26 cellular contexts compared by ENCODE assay signal in the genomic region with DNA sequence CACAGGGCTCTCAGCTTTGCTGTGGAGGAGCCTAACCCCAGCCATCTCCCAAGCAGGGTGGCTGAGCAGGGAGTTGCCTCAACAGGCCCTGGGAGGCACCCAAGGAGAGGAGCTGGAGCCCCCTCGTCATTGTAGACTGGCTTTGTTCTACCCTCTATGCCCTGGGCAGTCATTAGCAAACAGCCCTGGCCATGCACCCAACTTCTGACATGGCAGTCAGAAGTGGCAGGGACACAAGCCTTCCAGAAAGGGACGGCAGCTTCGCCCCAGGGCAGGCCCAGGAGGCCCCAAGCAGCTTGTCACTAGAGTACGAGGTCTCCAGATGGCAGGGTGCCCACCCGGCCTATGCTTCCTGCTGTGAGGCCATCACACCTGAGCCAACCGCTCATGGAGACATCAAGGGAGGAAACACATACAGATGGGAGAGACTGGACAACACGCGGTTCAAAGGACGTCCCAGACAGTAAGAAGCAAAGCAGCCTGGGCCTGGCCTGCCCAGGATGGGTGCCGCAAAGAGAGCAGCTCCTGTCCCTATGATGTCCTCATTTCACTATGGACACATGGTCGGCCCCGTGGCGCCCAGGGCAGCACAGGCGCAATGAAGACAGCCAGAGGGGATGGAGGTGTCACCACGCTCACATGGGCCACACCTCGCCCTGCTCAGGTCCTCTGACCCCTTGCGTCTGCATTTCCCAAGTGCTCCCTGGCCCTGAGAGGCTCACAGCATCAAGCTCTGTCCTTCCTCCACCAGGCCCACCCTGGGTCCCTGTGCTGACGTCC.
"Had no signal": no experiment of that assay in that cellular context is flagged by ENCODE, and none has a peak within 500 bp of the region (broad histone marks: within the 10 kb centered on the region; RNA-seq: fewer than 3 reads in every experiment).

No MANE protein-coding gene starts in this region.

- H3K9me3 Mint-ChIP-seq: activated CD8-positive, alpha-beta T cell treated with anti-CD3 and anti-CD28 coated beads for 36 hours; activated T-helper 1 cell treated with anti-CD3 and anti-CD28 coated beads, Interleukin-12 subunit alpha, Interleukin-12 subunit beta, Interleukin-2, Interleukin-4 antibody, amounts not matched to agents 30 ng/mL and 10 ng/mL and 1 ng/mL, durations not matched to agents 14 hours and 24 hours and 36 hours; T-helper 2 cell treated with Interferon-gamma antibody and Interleukin-4, amounts not matched to agents 5 μg/mL and 100 μg/mL, for 36 hours had no signal

- H3K27me3 ChIP-seq: neutrophil, pancreas, right lobe of liver, stomach, testis had no signal

- H3K4me3 ChIP-seq: pancreas, right lobe of liver, stomach, testis had no signal

- H3K36me3 Mint-ChIP-seq: activated CD8-positive, alpha-beta memory T cell treated with anti-CD3 and anti-CD28 coated beads, Interleukin-2, amount 10 ng/mL, durations not matched to agents 7 days and 5 days; natural killer cell; stimulated activated memory B cell treated with anti-CD40 and anti-IgM and Interleukin-4, amounts not matched to agents 10 μg/mL and 1 μg/mL and 100 μg/mL, for 72 hours had no signal

- H3K27ac Mint-ChIP-seq: activated CD4-positive, alpha-beta T cell treated with anti-CD3 and anti-CD28 coated beads, Interleukin-2, amount 10 ng/mL, durations not matched to agents 7 days and 5 days; activated CD8-positive, alpha-beta memory T cell treated with anti-CD3 and anti-CD28 coated beads, Interleukin-2, amount 10 ng/mL, durations not matched to agents 7 days and 5 days; activated CD8-positive, alpha-beta T cell treated with anti-CD3 and anti-CD28 coated beads for 36 hours; activated naive CD8-positive, alpha-beta T cell treated with anti-CD3 and anti-CD28 coated beads, Interleukin-2, amount 50 U/mL, for 24 hours; activated T-helper 1 cell treated with anti-CD3 and anti-CD28 coated beads, Interleukin-12 subunit alpha, Interleukin-12 subunit beta, Interleukin-2, Interleukin-4 antibody, amounts not matched to agents 30 ng/mL and 10 ng/mL and 1 ng/mL, durations not matched to agents 14 hours and 24 hours and 36 hours; stimulated activated memory B cell treated with anti-CD40 and anti-IgM and Interleukin-4, amounts not matched to agents 10 μg/mL and 1 μg/mL and 100 μg/mL, for 72 hours; T-helper 2 cell treated with Interferon-gamma antibody and Interleukin-4, amounts not matched to agents 5 μg/mL and 100 μg/mL, for 36 hours had no signal

- H3K36me3 ChIP-seq: neutrophil, pancreas, right lobe of liver, stomach had no signal

- H3K27me3 Mint-ChIP-seq: activated CD8-positive, alpha-beta memory T cell treated with anti-CD3 and anti-CD28 coated beads, Interleukin-2, amount 10 ng/mL, durations not matched to agents 7 days and 5 days; activated CD8-positive, alpha-beta T cell treated with anti-CD3 and anti-CD28 coated beads for 36 hours; activated naive CD8-positive, alpha-beta T cell treated with anti-CD3 and anti-CD28 coated beads, Interleukin-2, amount 50 U/mL, for 24 hours; stimulated activated memory B cell treated with anti-CD40 and anti-IgM and Interleukin-4, amounts not matched to agents 10 μg/mL and 1 μg/mL and 100 μg/mL, for 72 hours had no signal

- H3K9me3 ChIP-seq: neutrophil, pancreas, right lobe of liver, stomach, testis had no signal

- H3K27ac ChIP-seq: epithelial cell of prostate, neutrophil, pancreas, right lobe of liver, testis, VCaP had no signal

- H3K4me1 Mint-ChIP-seq: activated CD4-positive, alpha-beta T cell treated with anti-CD3 and anti-CD28 coated beads, Interleukin-2, amount 10 ng/mL, durations not matched to agents 7 days and 5 days; activated CD8-positive, alpha-beta memory T cell treated with anti-CD3 and anti-CD28 coated beads, Interleukin-2, amount 10 ng/mL, durations not matched to agents 7 days and 5 days; activated naive CD8-positive, alpha-beta T cell treated with anti-CD3 and anti-CD28 coated beads, Interleukin-2, amount 50 U/mL, for 24 hours; stimulated activated memory B cell treated with anti-CD40 and anti-IgM and Interleukin-4, amounts not matched to agents 10 μg/mL and 1 μg/mL and 100 μg/mL, for 72 hours had no signal

- DNase-seq: activated CD4-positive, alpha-beta T cell treated with anti-CD3 and anti-CD28 coated beads, Interleukin-2, amount 10 ng/mL, durations not matched to agents 7 days and 5 days; activated CD4-positive, CD25-positive, alpha-beta regulatory T cell treated with anti-CD3 and anti-CD28 coated beads, Interleukin-2, amount 50 U/mL, for 72 hours; activated CD8-positive, alpha-beta memory T cell treated with anti-CD3 and anti-CD28 coated beads, Interleukin-2, amount 10 ng/mL, durations not matched to agents 7 days and 5 days; activated CD8-positive, alpha-beta T cell treated with anti-CD3 and anti-CD28 coated beads for 36 hours; activated gamma-delta T cell; activated naive CD4-positive, alpha-beta T cell treated with anti-CD3 and anti-CD28 coated beads, Interleukin-2, amount 50 U/mL, for 16 hours; activated naive CD8-positive, alpha-beta T cell treated with anti-CD3 and anti-CD28 coated beads, Interleukin-2, amount 50 U/mL, for 24 hours; activated T-cell treated with anti-CD3 and anti-CD28 coated beads for 4 hours; cerebellar nuclear complex; cortex of kidney; kidney; mammary epithelial cell; natural killer cell; pancreas; right lobe of liver; small intestine; stimulated activated CD4-positive, alpha-beta T cell treated with anti-CD3 and anti-CD28 coated beads, Interleukin-2, amount 100 ng/mL, for 24 hours; stomach; testis; trophoblast cell had no signal

- H3K4me1 ChIP-seq: pancreas, right lobe of liver, stomach had no signal

- H3K4me3 Mint-ChIP-seq: activated CD4-positive, alpha-beta T cell treated with anti-CD3 and anti-CD28 coated beads, Interleukin-2, amount 10 ng/mL, durations not matched to agents 7 days and 5 days; activated CD8-positive, alpha-beta memory T cell treated with anti-CD3 and anti-CD28 coated beads, Interleukin-2, amount 10 ng/mL, durations not matched to agents 7 days and 5 days; activated CD8-positive, alpha-beta T cell treated with anti-CD3 and anti-CD28 coated beads for 36 hours; activated naive CD8-positive, alpha-beta T cell treated with anti-CD3 and anti-CD28 coated beads, Interleukin-2, amount 50 U/mL, for 24 hours; activated T-helper 1 cell treated with anti-CD3 and anti-CD28 coated beads, Interleukin-12 subunit alpha, Interleukin-12 subunit beta, Interleukin-2, Interleukin-4 antibody, amounts not matched to agents 30 ng/mL and 10 ng/mL and 1 ng/mL, durations not matched to agents 14 hours and 24 hours and 36 hours; natural killer cell; stimulated activated memory B cell treated with anti-CD40 and anti-IgM and Interleukin-4, amounts not matched to agents 10 μg/mL and 1 μg/mL and 100 μg/mL, for 72 hours; T-helper 2 cell treated with Interferon-gamma antibody and Interleukin-4, amounts not matched to agents 5 μg/mL and 100 μg/mL, for 36 hours had no signal
